In genomic region chr7:112411186-112411795, GRCh38 we compare ENCODE assay signal across 8 cellular contexts. TPM values are rescaled to one million over a fixed set of nuclear protein-coding genes. Genes with fewer than 3 reads are reported as not detected.
A peak's percentile ranks its signal among the peaks of the same experiment; 100 is the strongest.
DNase-seq lines count a peak whose midpoint lies in the region; ATAC-seq, FAIRE-seq and TF ChIP-seq lines count a peak whose summit lies in the region.

No MANE protein-coding gene starts in this region.

- H3K4me2 ChIP-seq in K562 (ENCODE audit: insufficient read depth, low read length) (no peak overlapping the region), HepG2 (ENCODE audit: low read depth, low read length) (peak overlapping the region; percentile 8)

- no peaks in the 10 kb centered on the region for H3K9me1 ChIP-seq in K562 (ENCODE audit: control insufficient read depth, insufficient read depth, low read length)

- H3K4me1 ChIP-seq in K562 (replicated peaks in 1 of 2; ENCODE audit: control insufficient read depth in 2 of 2, insufficient read depth in 2 of 2, low read length in 2 of 2) (no peaks in the 10 kb centered on the region), HepG2 (ENCODE audit: insufficient read depth, low read length) (peaks cover 27% of the 10 kb centered on the region)

- TF ChIP-seq POLR2A in NB4 (IDR thresholded peaks at IDR 0.05; ENCODE audit: extremely low read depth, insufficient read length) (no peak), K562 (conservative IDR thresholded peaks at IDR 0.05) (no peak), HepG2 (IDR thresholded peaks at IDR 0.05; ENCODE audit: insufficient read depth in 1 of 2, low read depth in 2 of 2, low read length in 2 of 2) (no peak)

- no peaks in the 10 kb centered on the region for H3K9me3 ChIP-seq in K562 (replicated peaks; ENCODE audit: control insufficient read depth, insufficient read depth, low read depth, low read length)
- H3K9me3 ChIP-seq in HepG2 (ENCODE audit: low read length) = no peaks in the 10 kb centered on the region

- H2AFZ ChIP-seq in K562 (ENCODE audit: low read depth, low read length) (no peak overlapping the region), HepG2 (ENCODE audit: low read length) (no peak overlapping the region)

- H3K9ac ChIP-seq in K562 (ENCODE audit: insufficient read depth in 1 of 2, low read depth in 2 of 2, low read length in 2 of 2) (no peak overlapping the region), HepG2 (ENCODE audit: insufficient read depth, low read depth, low read length) (no peak overlapping the region)

- CTCF ChIA-PET in K562 (lab: Yijun Ruan, JAX; ENCODE audit: low intra/inter-chr PET ratio) (interaction anchor here (0.6 to 1.5 kb wide), 3 partner anchors 648 to 670 kb away, joined by 3 to 8 read pairs (median 3); no protein-coding TSS in a partner anchor), HepG2 (lab: Yijun Ruan, JAX; ENCODE audit: low intra/inter-chr PET ratio, low total read pairs) (interaction anchor here (0.6 kb wide), 1 partner anchor 458 kb away, joined by 3 read pairs; no protein-coding TSS in a partner anchor)

- H3K4me3 ChIP-seq in NB4 (ENCODE audit: low read depth, low read length) = no peak overlapping the region
- no peak overlapping the region for H3K4me3 ChIP-seq in K562
- no peak overlapping the region for H3K4me3 ChIP-seq in HepG2 (replicated peaks in 1 of 3; ENCODE audit: insufficient read depth in 1 of 3, low read depth in 2 of 3, low read length in 3 of 3)

- intact Hi-C loops in K562 (cut with micrococcal nuclease) (loop anchor here (10.0 kb wide), 1 partner anchor 206 kb away; the partner anchor contains the start of genes DOCK4 and ZNF277), HepG2 (cut with micrococcal nuclease; ENCODE audit: unreplicated experiment) (loop anchor here (1.0 to 10.0 kb wide), 3 partner anchors 206 to 648 kb away; partner anchors contain the start of genes DOCK4 and ZNF277)

- DNase-seq in COR-L47 (lab: John Stamatoyannopoulos, UW) = peak; percentile 46
- peak; percentile 43 for DNase-seq in NB4 (ENCODE audit: low read depth)
- no peak for DNase-seq in K562 (ENCODE audit: extremely low read depth in 1 of 4, low spot score in 3 of 4)
- peak; percentile 31 for DNase-seq in HepG2 (ENCODE audit: low spot score)
- DNase-seq in retina = no peak
- no peak for DNase-seq in activated effector memory CD4-positive, alpha-beta T cell treated with anti-CD3 and anti-CD28 coated beads, Interleukin-2, amount 50 U/mL, for 16 hours

- H3K79me2 ChIP-seq in K562 (ENCODE audit: control insufficient read depth, insufficient read depth, low read length) = no peaks in the 10 kb centered on the region
- H3K79me2 ChIP-seq in HepG2 (ENCODE audit: insufficient read depth, low read length) = no peaks in the 10 kb centered on the region

- no peak for FAIRE-seq in K562 (lab: Jason Lieb, UNC)
- FAIRE-seq in HepG2 (lab: Jason Lieb, UNC) = peak; percentile 80

- peak; percentile 46 for TF ChIP-seq CTCF in NB4 (IDR thresholded peaks at IDR 0.05; ENCODE audit: low read depth, low read length)
- TF ChIP-seq CTCF in K562 (IDR thresholded peaks at IDR 0.05 in 2 of 3, conservative IDR thresholded peaks at IDR 0.05 in 1 of 3; ENCODE audit: insufficient read depth in 2 of 3, low read depth in 1 of 3, low read length in 3 of 3) = peak; percentile 42 to 62 (median 57); a peak in 5 of 6 replicates
- TF ChIP-seq CTCF in HepG2 (CRISPR knock-in tag; IDR thresholded peaks at IDR 0.05) = peak; percentile 74

- BruUV-seq in K562 (replicated peaks; lab: Mats Ljungman, UMichigan) = no TSS peak
- no TSS peak for BruUV-seq in HepG2 (replicated peaks; lab: Mats Ljungman, UMichigan)

- H3K27ac ChIP-seq in K562 (ENCODE audit: extremely low read depth, low read depth, low read length) = no peak overlapping the region
- no peak overlapping the region for H3K27ac ChIP-seq in HepG2 (ENCODE audit: extremely low read length, insufficient read depth, low read length)

- no peaks in the 10 kb centered on the region for H3K36me3 ChIP-seq in K562 (ENCODE audit: control insufficient read depth, insufficient read depth, low read length)
- H3K36me3 ChIP-seq in HepG2 (replicated peaks in 1 of 2; ENCODE audit: control insufficient read depth in 1 of 2, insufficient read depth in 2 of 2, low read length in 2 of 2) = no peaks in the 10 kb centered on the region

- H3K27me3 ChIP-seq in K562 (ENCODE audit: control insufficient read depth in 2 of 2, insufficient read depth in 2 of 2, low read length in 2 of 2) (peaks cover 10 to 14% of the 10 kb centered on the region in 2 experiments; a peak in 4 of 5 replicates), HepG2 (ENCODE audit: control insufficient read depth in 1 of 2, insufficient read depth in 2 of 2, low read length in 2 of 2) (no peaks in the 10 kb centered on the region)

- POLR2A ChIA-PET in K562 (lab: Yijun Ruan, JAX) (no interaction called here), HepG2 (lab: Yijun Ruan, JAX) (no interaction called here)

- TF ChIP-seq RAD21 in K562 (CRISPR knock-in tag; conservative IDR thresholded peaks at IDR 0.05 in 1 of 2, IDR thresholded peaks at IDR 0.05 in 1 of 2) (peak; percentile 74), HepG2 (CRISPR knock-in tag; IDR thresholded peaks at IDR 0.05) (peak; percentile 45; the same call in 1 of the 2 replicates)

- TF ChIP-seq EP300 in K562 (IDR thresholded peaks at IDR 0.05; ENCODE audit: low read length) (no peak), HepG2 (IDR thresholded peaks at IDR 0.05; ENCODE audit: low read depth in 2 of 2, low read length in 2 of 2) (no peak), HepG2 (CRISPR knock-in tag; IDR thresholded peaks at IDR 0.05; ENCODE audit: borderline replicate concordance) (no peak)

- ATAC-seq in K562 (peak; percentile 66; the same call in 2 of the 3 replicates), HepG2 (peak; percentile 90), HG03457 (IDR thresholded peaks at IDR 0.05; ENCODE audit: unreplicated experiment) (no peak), GM19467 (IDR thresholded peaks at IDR 0.05; ENCODE audit: unreplicated experiment) (no peak)

- in situ Hi-C loops in K562 (cut with MboI) = no loop called here
- in situ Hi-C loops in HepG2 (cut with HindIII; ENCODE audit: extremely low pct_ligation_motif_present, low pct_unique_long_range_greater_than_20kb) = loop anchor here (5.0 kb wide), 1 partner anchor 659 kb away; no protein-coding TSS in a partner anchor

- H4K20me1 ChIP-seq in K562 (replicated peaks; ENCODE audit: control insufficient read depth, insufficient read depth, low read length) (no peaks in the 10 kb centered on the region), HepG2 (ENCODE audit: insufficient read depth, low read length) (no peaks in the 10 kb centered on the region)

- 4% methylated on average over 7 of the region's 7 CpGs for WGBS in K562 (ENCODE audit: insufficient coverage, low coverage, missing lambda C conversion rate)
- 36% methylated on average over 7 of the region's 7 CpGs for WGBS in HepG2 (ENCODE audit: low lambda C conversion rate)

TF ChIP-seq in K562, 482 proteins besides CTCF, POLR2A, EP300 and RAD21 (continues in another document):
- no peak for TF ChIP-seq ASH1L (IDR thresholded peaks at IDR 0.05; ENCODE audit: borderline replicate concordance, low read depth, partially characterized antibody)

TF ChIP-seq in HepG2, 621 proteins besides CTCF, POLR2A, EP300 and RAD21 (continues in another document):
- TF ChIP-seq PPARG (CRISPR knock-in tag; conservative IDR thresholded peaks at IDR 0.05) = 0 out of 2 replicates have a peak, but pooled peaks have one; percentile 18

RNA-seq across cellular contexts. Expression of gene IFRD1, which starts 39.0 kb away (rescaled TPM):
- 79.3 and 178 TPM in 2 replicates for total RNA-seq in K562 (2011; cell fraction: chromatin; rRNA removed; ENCODE audit: low replicate concordance)
- 42.2 and 49.9 TPM in 2 replicates for total RNA-seq in K562 (2011; cell fraction: nucleolus; rRNA removed)
- total RNA-seq in K562 (2011; cell fraction: nucleoplasm; rRNA removed) = 76.4 and 120 TPM in 2 replicates
- 66.8 and 77.8 TPM in 2 replicates for total RNA-seq in K562 (2014; rRNA removed)
- 73.1 and 76.1 TPM in 2 replicates for total RNA-seq in K562 (2014; rRNA removed; fragmentation: Illumina TruSeq; extraction: Trizol)
- 68.1 and 68.7 TPM in 2 replicates for total RNA-seq in K562 (2015; rRNA removed; fragmentation: Illumina TruSeq; extraction: Trizol)
- total RNA-seq in K562 (2021) = 74.2 and 75.3 TPM in 2 replicates
- polyA plus RNA-seq in K562 (2011; rRNA removed) = 52.6 and 81.8 TPM in 2 replicates
- 21.8 and 23.3 TPM in 2 replicates for polyA plus RNA-seq in K562 (2011; cell fraction: cytosol; rRNA removed)
- polyA plus RNA-seq in K562 (2011; cell fraction: nucleus; rRNA removed) = 50.5 and 53.6 TPM in 2 replicates
- polyA plus RNA-seq in K562 (2012) = 62.5 and 71.7 TPM in 2 replicates
- polyA plus RNA-seq in K562 (2014; fragmentation: Illumina TruSeq; extraction: Trizol) = 66.8 and 73.3 TPM in 2 replicates
- 10 to 100 TPM; 27.6 to 37.0 TPM for polyA plus RNA-seq in K562 (2014; fragmentation: Nextera tagmentation; extraction: Ambion mirVana)
- polyA plus RNA-seq in K562 (2014; rRNA removed) = 70.4 and 79.2 TPM in 2 replicates
- polyA minus RNA-seq in K562 (2011; rRNA and poly(A)+ RNA removed) = 79.3 and 80.4 TPM in 2 replicates
- polyA minus RNA-seq in K562 (2011; cell fraction: cytosol; rRNA and poly(A)+ RNA removed) = 20.1 and 34.4 TPM in 2 replicates
- polyA minus RNA-seq in K562 (2011; cell fraction: nucleus; rRNA and poly(A)+ RNA removed) = 60.6 and 82.3 TPM in 2 replicates
- 55.0 and 55.5 TPM in 2 replicates for total RNA-seq in HepG2 (2016; rRNA removed; fragmentation: Illumina TruSeq; extraction: Trizol)
- total RNA-seq in HepG2 (2016; cell fraction: cytosol; rRNA removed; fragmentation: Illumina TruSeq; extraction: Trizol; ENCODE audit: low read depth) = 9.5 and 10.7 TPM in 2 replicates
- 56.9 and 60.9 TPM in 2 replicates for total RNA-seq in HepG2 (2016; cell fraction: insoluble cytoplasmic fraction; rRNA removed; fragmentation: Illumina TruSeq; extraction: Trizol)
- 23.2 and 23.9 TPM in 2 replicates for total RNA-seq in HepG2 (2016; cell fraction: membrane; rRNA removed; fragmentation: Illumina TruSeq; extraction: Trizol)
- total RNA-seq in HepG2 (2016; cell fraction: nucleus; rRNA removed; fragmentation: Illumina TruSeq; extraction: Trizol) = 81.6 and 82.4 TPM in 2 replicates
- 45.9 and 50.9 TPM in 2 replicates for polyA plus RNA-seq in HepG2 (2011; rRNA removed)
- 18.4 and 29.0 TPM in 2 replicates for polyA plus RNA-seq in HepG2 (2011; cell fraction: cytosol; rRNA removed)
- polyA plus RNA-seq in HepG2 (2011; cell fraction: nucleus; rRNA removed) = 34.1 and 35.0 TPM in 2 replicates
- 40.2 and 62.6 TPM in 2 replicates for polyA plus RNA-seq in HepG2 (2012)
- 5.7 and 6.2 TPM in 2 replicates for polyA plus RNA-seq in HepG2 (2016; cell fraction: cytosol; fragmentation: Illumina TruSeq; extraction: Trizol; ENCODE audit: low read depth)
- polyA plus RNA-seq in HepG2 (2016; cell fraction: insoluble cytoplasmic fraction; fragmentation: Illumina TruSeq; extraction: Trizol; ENCODE audit: low read depth) = 46.7 and 52.1 TPM in 2 replicates
- polyA plus RNA-seq in HepG2 (2016; cell fraction: membrane; fragmentation: Illumina TruSeq; extraction: Trizol; ENCODE audit: low read depth) = 11.7 and 12.5 TPM in 2 replicates
- polyA plus RNA-seq in HepG2 (2016; cell fraction: nucleus; fragmentation: Illumina TruSeq; extraction: Trizol; ENCODE audit: insufficient read depth, low read depth) = 75.5 and 78.6 TPM in 2 replicates
- 25.6 and 26.3 TPM in 2 replicates for polyA minus RNA-seq in HepG2 (2011; rRNA and poly(A)+ RNA removed; ENCODE audit: low replicate concordance)
- polyA minus RNA-seq in HepG2 (2011; cell fraction: cytosol; rRNA and poly(A)+ RNA removed) = 18.1 and 20.8 TPM in 2 replicates
- 140 and 146 TPM in 2 replicates for polyA minus RNA-seq in HepG2 (2011; cell fraction: nucleus; rRNA and poly(A)+ RNA removed)

Comparison
In these comparisons a context has a peak if more than half of its experiments do, and no peak if none do; other contexts are left out.
1. DNase-seq: peak in COR-L47 (single experiment), NB4 (single experiment) and HepG2 (single experiment); none in K562 (0 of 4), retina (single experiment) and activated effector memory CD4-positive, alpha-beta T cell treated with anti-CD3 and anti-CD28 coated beads, Interleukin-2, amount 50 U/mL, for 16 hours (single experiment).
2. ATAC-seq: peak in K562 (single experiment) and HepG2 (single experiment); none in HG03457 (single experiment) and GM19467 (single experiment).
3. Peak in every context shown above with its lines, with median percentiles within 50 percentile points of each other: CTCF ChIP-seq.